ENCODE assay signal across 8 cellular contexts in genomic region chr13:35157143-35157755, GRCh38.
A peak's percentile ranks its signal among the peaks of the same experiment; 100 is the strongest.
DNase-seq lines count a peak whose midpoint lies in the region; ATAC-seq and TF ChIP-seq lines count a peak whose summit lies in the region.

No MANE protein-coding gene starts in this region.

- H3K36me3 ChIP-seq in Loucy (ENCODE audit: insufficient read depth, low read length), result no peaks in the 10 kb centered on the region

- H3K27me3 ChIP-seq in Loucy (ENCODE audit: insufficient read depth, low read length, poor library complexity, severe bottlenecking), result no peaks in the 10 kb centered on the region

- peak overlapping the region in 1 of 6 donors; percentile 63 for H3K27ac Mint-ChIP-seq in naive B cell

- no peaks in the 10 kb centered on the region for H4K20me1 ChIP-seq in Loucy (ENCODE audit: insufficient read depth, low read length, poor library complexity, severe bottlenecking)

- no peak overlapping the region for H3K4me3 Mint-ChIP-seq in naive B cell

- H3K4me3 ChIP-seq in Loucy (ENCODE audit: low read length, poor library complexity, severe bottlenecking), result no peak overlapping the region

- no peaks in the 10 kb centered on the region for H3K27me3 Mint-ChIP-seq in naive B cell

- no peaks in the 10 kb centered on the region for H3K9me2 ChIP-seq in Loucy (replicated peaks; ENCODE audit: low read depth, low read length)

- no peaks in the 10 kb centered on the region for H3F3A ChIP-seq in Loucy (ENCODE audit: low read depth)

- H2AFZ ChIP-seq in Loucy (ENCODE audit: low read length), result no peak overlapping the region

- H3K4me1 Mint-ChIP-seq in naive B cell, result peaks cover under 1 to 1% (median under 1%) of the 10 kb centered on the region in 3 donors

- H3K4me1 ChIP-seq in Loucy (ENCODE audit: insufficient read depth, low read length, poor library complexity, severe bottlenecking), result peaks cover 3% of the 10 kb centered on the region

- no peaks in the 10 kb centered on the region for H3K9me3 ChIP-seq in Loucy (ENCODE audit: insufficient read depth, low read depth, low read length)

- ATAC-seq in GM21717 (IDR thresholded peaks at IDR 0.05; ENCODE audit: unreplicated experiment) (peak; percentile 61), SK-N-SH treated with all-trans-retinoic acid at 6 μM for 48 hours (peak; percentile 78), naive B cell (ENCODE audit: low read depth in 2 of 2) (peak; percentile 28 to 34), HG02642 (IDR thresholded peaks at IDR 0.05; ENCODE audit: poor library complexity, unreplicated experiment) (no peak)

- no peaks in the 10 kb centered on the region for H3K9me3 Mint-ChIP-seq in naive B cell

- no peaks in the 10 kb centered on the region for H3K36me3 Mint-ChIP-seq in naive B cell

- no peaks in the 10 kb centered on the region for H3K79me2 ChIP-seq in Loucy (ENCODE audit: insufficient read depth, low read length)

- no peak overlapping the region for H3K9ac ChIP-seq in Loucy (ENCODE audit: low read depth, low read length, poor library complexity, severe bottlenecking)

- peak; percentile 78 for TF ChIP-seq CTCF in Loucy (conservative IDR thresholded peaks at IDR 0.05; ENCODE audit: low read length)

- peak; percentile 47 for DNase-seq in SIG-M5 treated with dmso at 0.1 percent for 504 hours (lab: John Stamatoyannopoulos, UW; ENCODE audit: unreplicated experiment)
- no peak for DNase-seq in SIG-M5 (lab: John Stamatoyannopoulos, UW)
- DNase-seq in epidermal melanocyte (ENCODE audit: insufficient read length, low spot score), result peak; percentile 41
- DNase-seq in naive B cell, result peak; percentile 17

- H3K4me2 ChIP-seq in Loucy (ENCODE audit: low read depth, low read length, poor library complexity, severe bottlenecking), result no peak overlapping the region

TF ChIP-seq in SK-N-SH treated with all-trans-retinoic acid at 6 μM for 48 hours, 23 proteins besides CTCF, POLR2A, EP300 and RAD21:
- TF ChIP-seq ISL1 (CRISPR knock-in tag; IDR thresholded peaks at IDR 0.05) (no peak), ZNF565 (CRISPR knock-in tag; conservative IDR thresholded peaks at IDR 0.05; ENCODE audit: low read depth) (no peak), PATZ1 (CRISPR knock-in tag; IDR thresholded peaks at IDR 0.05; ENCODE audit: borderline replicate concordance) (no peak), ARNTL (CRISPR knock-in tag; IDR thresholded peaks at IDR 0.05; ENCODE audit: borderline replicate concordance, low read depth) (no peak), ZFP3 (CRISPR knock-in tag; IDR thresholded peaks at IDR 0.05) (no peak), BACH2 (CRISPR knock-in tag; IDR thresholded peaks at IDR 0.05; ENCODE audit: borderline replicate concordance) (no peak), OSR1 (CRISPR knock-in tag; IDR thresholded peaks at IDR 0.05) (no peak), CSRNP3 (CRISPR knock-in tag; IDR thresholded peaks at IDR 0.05) (no peak), CSDC2 (CRISPR knock-in tag; IDR thresholded peaks at IDR 0.05) (no peak), CREB5 (CRISPR knock-in tag; IDR thresholded peaks at IDR 0.05; ENCODE audit: low read depth) (no peak), POU6F1 (CRISPR knock-in tag; IDR thresholded peaks at IDR 0.05; ENCODE audit: borderline replicate concordance, low read depth) (no peak), TCF4 (CRISPR knock-in tag; IDR thresholded peaks at IDR 0.05; ENCODE audit: borderline replicate concordance) (no peak), ESRRG (CRISPR knock-in tag; IDR thresholded peaks at IDR 0.05) (no peak), ZC3H10 (CRISPR knock-in tag; IDR thresholded peaks at IDR 0.05) (no peak), RARB (CRISPR knock-in tag; IDR thresholded peaks at IDR 0.05) (no peak), ZNF70 (CRISPR knock-in tag; IDR thresholded peaks at IDR 0.05) (no peak)
